In the genomic region with DNA sequence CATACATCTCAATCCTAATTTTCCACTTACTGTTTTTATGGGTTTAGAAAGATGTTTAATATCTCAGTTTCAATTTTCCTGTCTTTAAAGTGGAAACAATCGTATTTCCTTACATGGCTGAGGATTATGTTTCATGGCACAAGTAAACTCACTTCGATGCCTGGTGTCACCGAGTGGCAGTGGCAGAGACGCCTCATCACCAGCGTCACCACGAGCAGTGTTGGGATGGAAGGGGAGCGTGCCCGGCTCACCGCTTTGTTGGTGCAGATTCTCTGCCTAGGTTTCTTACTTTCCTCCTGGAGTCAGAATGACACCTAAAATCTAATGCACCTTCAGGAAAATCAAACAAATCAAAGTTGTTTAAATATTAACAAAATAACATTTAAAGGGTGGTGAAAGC, we compare ENCODE assay signal across 18 cellular contexts.
"Had no signal": no experiment of that assay in that cellular context is flagged by ENCODE, and none has a peak within 500 bp of the region (broad histone marks: within the 10 kb centered on the region; RNA-seq: fewer than 3 reads in every experiment).

No MANE protein-coding gene starts in this region.

- H3K27ac ChIP-seq: thoracic aorta, vagina, WERI-Rb-1 had no signal

- H3K27me3 ChIP-seq: vagina had no signal

- H3K9me3 ChIP-seq: mucosa of descending colon, thoracic aorta, vagina had no signal

- H3K4me3 Mint-ChIP-seq: activated naive CD8-positive, alpha-beta T cell treated with anti-CD3 and anti-CD28 coated beads for 36 hours; activated T-helper 17 cell treated with anti-CD3 and anti-CD28 coated beads, Interleukin-2, amount 50 U/mL, for 72 hours; type B pancreatic cell had no signal

- H3K9me3 Mint-ChIP-seq: activated naive CD8-positive, alpha-beta T cell treated with anti-CD3 and anti-CD28 coated beads for 36 hours; activated T-helper 17 cell treated with anti-CD3 and anti-CD28 coated beads, Interleukin-2, amount 50 U/mL, for 72 hours; type B pancreatic cell had no signal

- H3K4me1 ChIP-seq: vagina had no signal

- DNase-seq: activated CD4-positive, alpha-beta T cell treated with anti-CD3 and anti-CD28 coated beads for 1 hour; activated naive CD4-positive, alpha-beta T cell; activated naive CD8-positive, alpha-beta T cell treated with anti-CD3 and anti-CD28 coated beads for 36 hours; activated T-cell treated with anti-CD3 and anti-CD28 coated beads, Interleukin-2, amount 50 U/mL, for 1 hour; cortex of kidney; foreskin fibroblast; mesenchymal stem cell; right cardiac atrium; stimulated activated CD4-positive, alpha-beta T cell treated with anti-CD3 and anti-CD28 coated beads, Interleukin-4, amount 100 ng/mL, for 24 hours; stimulated activated naive CD4-positive, alpha-beta T cell treated with Interleukin-2 at 50 U/mL for 16 hours; T-helper 1 cell; WERI-Rb-1 had no signal

- H3K27me3 Mint-ChIP-seq: activated naive CD8-positive, alpha-beta T cell treated with anti-CD3 and anti-CD28 coated beads for 36 hours; activated T-helper 17 cell treated with anti-CD3 and anti-CD28 coated beads, Interleukin-2, amount 50 U/mL, for 72 hours; progenitor cell of endocrine pancreas; type B pancreatic cell had no signal

- ATAC-seq: activated T-helper 17 cell treated with anti-CD3 and anti-CD28 coated beads, Interleukin-2, amount 50 U/mL, for 72 hours; mucosa of descending colon; right cardiac atrium had no signal

- H3K4me1 Mint-ChIP-seq: activated naive CD8-positive, alpha-beta T cell treated with anti-CD3 and anti-CD28 coated beads for 36 hours; activated T-helper 17 cell treated with anti-CD3 and anti-CD28 coated beads, Interleukin-2, amount 50 U/mL, for 72 hours had no signal

- H3K27ac Mint-ChIP-seq: activated naive CD8-positive, alpha-beta T cell treated with anti-CD3 and anti-CD28 coated beads for 36 hours; activated T-helper 17 cell treated with anti-CD3 and anti-CD28 coated beads, Interleukin-2, amount 50 U/mL, for 72 hours; type B pancreatic cell had no signal

- H3K4me3 ChIP-seq: mucosa of descending colon, thoracic aorta, vagina had no signal
